13 cellular contexts compared by ENCODE assay signal in genomic region chr1:145762001-145762400, GRCh38. TPM values are rescaled to one million over a fixed set of nuclear protein-coding genes. Genes with fewer than 3 reads are reported as not detected.
"Had no signal": no experiment of that assay in that cellular context is flagged by ENCODE, and none has a peak within 500 bp of the region (broad histone marks: within the 10 kb centered on the region; RNA-seq: fewer than 3 reads in every experiment).

No MANE protein-coding gene starts in this region.

RNA-seq across cellular contexts. Expression of gene CD160, which starts 42.7 kb away (rescaled TPM):
- total RNA-seq: activated naive CD4-positive, alpha-beta T cell treated with anti-CD3 and anti-CD28 coated beads for 36 hours; activated T-helper 1 cell treated with anti-CD3 and anti-CD28 coated beads, Interleukin-12 subunit alpha, Interleukin-12 subunit beta, Interleukin-2, Interleukin-4 antibody, amounts not matched to agents 30 ng/mL and 10 ng/mL and 1 ng/mL, durations not matched to agents 14 hours and 24 hours and 36 hours; activated T-helper 17 cell treated with anti-CD3 and anti-CD28 coated beads, Interleukin-2, amount 50 U/mL, for 72 hours; activated T-helper 2 cell treated with anti-CD3 and anti-CD28 coated beads, Interferon-gamma antibody, Interleukin-2, Interleukin-4, amounts not matched to agents 10 μg/mL and 5 μg/mL and 100 μg/mL, durations not matched to agents 14 hours and 24 hours and 36 hours; ascending aorta; astrocyte; body of pancreas; bronchial epithelial cell; cardiac muscle cell; cerebellum; chondrocyte had no signal

RNA-seq across cellular contexts. Expression of gene PDZK1, which starts 54.8 kb away (rescaled TPM):
- total RNA-seq: activated naive CD4-positive, alpha-beta T cell treated with anti-CD3 and anti-CD28 coated beads for 36 hours; activated naive CD4-positive, alpha-beta T cell treated with anti-CD3 and anti-CD28 coated beads, Interleukin-2, amount 50 U/mL, for 72 hours; activated naive CD8-positive, alpha-beta T cell treated with anti-CD3 and anti-CD28 coated beads for 36 hours; activated T-helper 2 cell treated with anti-CD3 and anti-CD28 coated beads, Interferon-gamma antibody, Interleukin-2, Interleukin-4, amounts not matched to agents 10 μg/mL and 5 μg/mL and 100 μg/mL, durations not matched to agents 14 hours and 24 hours and 36 hours; ascending aorta had no signal
